19 cellular contexts compared by ENCODE assay signal in the genomic region with DNA sequence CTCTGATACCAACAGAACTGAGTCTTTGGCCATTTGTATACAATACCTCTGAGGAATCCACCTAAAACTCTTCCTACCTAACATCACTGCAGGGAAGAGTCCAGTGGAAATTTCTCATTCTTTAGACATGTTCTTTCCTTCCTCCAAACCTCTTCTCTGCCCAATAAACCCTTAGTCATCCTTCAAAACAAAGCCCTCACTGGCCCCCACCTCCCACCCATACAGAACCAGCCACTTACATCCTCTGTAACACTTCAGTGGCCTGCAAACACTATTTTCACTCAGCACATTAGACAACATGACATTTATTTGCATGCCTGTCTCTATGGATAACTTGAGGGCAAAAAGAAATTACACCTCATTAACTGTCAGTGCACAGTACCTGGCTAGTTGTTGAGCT.
DNase-seq lines count a peak whose midpoint lies in the region.
"Had no signal": no experiment of that assay in that cellular context is flagged by ENCODE, and none has a peak within 500 bp of the region (broad histone marks: within the 10 kb centered on the region; RNA-seq: fewer than 3 reads in every experiment).

No MANE protein-coding gene starts in this region.

- DNase-seq in DMS53 (lab: John Stamatoyannopoulos, UW), result peak; percentile 31
- no peak for DNase-seq in DMS53 treated with DMSO at 0.1 percent for 48 hours (lab: John Stamatoyannopoulos, UW; ENCODE audit: unreplicated experiment)
- peak; percentile 26 for DNase-seq in NCI-H526 treated with DMSO at 0.1 percent for 48 hours (lab: John Stamatoyannopoulos, UW)
- DNase-seq in left kidney (ENCODE audit: low read depth, low spot score), result peak; percentile 30
- no peak for DNase-seq in activated CD8-positive, alpha-beta memory T cell treated with anti-CD3 and anti-CD28 coated beads for 24 hours
- DNase-seq in SW 1271 (lab: John Stamatoyannopoulos, UW), result no peak
- DNase-seq in NCI-H2029 (lab: John Stamatoyannopoulos, UW), result no peak
- DNase-seq: ACHN; BE2C; Calu3; CD8-positive, alpha-beta memory T cell; Karpas-422; NCI-H1105 treated with DMSO at 0.1 percent for 48 hours; NCI-H146; NCI-H1930; NCI-H446; NCI-H524 treated with DMSO at 0.1 percent for 48 hours; SIG-M5; SK-N-SH had no signal

Comparison
In these comparisons a context has a peak if more than half of its experiments do, and no peak if none do; other contexts are left out.
1. DNase-seq: peak in DMS53 (single experiment), NCI-H526 treated with DMSO at 0.1 percent for 48 hours (single experiment) and left kidney (single experiment); none in DMS53 treated with DMSO at 0.1 percent for 48 hours (single experiment), activated CD8-positive, alpha-beta memory T cell treated with anti-CD3 and anti-CD28 coated beads for 24 hours (single experiment), SW 1271 (0 of 2) and NCI-H2029 (single experiment).